ENCODE assay signal across 14 cellular contexts in genomic region chr16:77896357-77896972, GRCh38.
A peak's percentile ranks its signal among the peaks of the same experiment; 100 is the strongest.
DNase-seq lines count a peak whose midpoint lies in the region; ATAC-seq and TF ChIP-seq lines count a peak whose summit lies in the region.
"Had no signal": no experiment of that assay in that cellular context is flagged by ENCODE, and none has a peak within 500 bp of the region (broad histone marks: within the 10 kb centered on the region; RNA-seq: fewer than 3 reads in every experiment).

No MANE protein-coding gene starts in this region.

- H3K79me2 ChIP-seq in parathyroid adenoma, result no peaks in the 10 kb centered on the region

- no peak overlapping the region for H3K27ac ChIP-seq in parathyroid adenoma
- no peak overlapping the region for H3K27ac ChIP-seq in RWPE1
- H3K27ac ChIP-seq: gastrocnemius medialis had no signal

- H3K9me3 Mint-ChIP-seq in WTC11 (no peaks in the 10 kb centered on the region), immature natural killer cell (no peaks in the 10 kb centered on the region)
- H3K9me3 Mint-ChIP-seq: natural killer cell treated with Interleukin-12 subunit alpha and Interleukin-12 subunit beta and Interleukin-15 and Interleukin-18, amount 100 ng/mL, for 72 hours had no signal

- DNase-seq in NAMALWA (ENCODE audit: low spot score) (peak; percentile 4), NCI-H2227 treated with DMSO at 0.1 percent for 48 hours (lab: John Stamatoyannopoulos, UW) (peak; percentile 65), WTC11 (ENCODE audit: low spot score) (no peak), RWPE1 (ENCODE audit: low spot score) (no peak), T-helper 1 cell (no peak), immature natural killer cell (no peak)
- DNase-seq: activated T-cell treated with anti-CD3 and anti-CD28 coated beads, Interleukin-2, amount 50 U/mL, for 1 hour; CD4-positive, CD25-positive, alpha-beta regulatory T cell; gastrocnemius medialis; small intestine had no signal

- peaks cover 16% of the 10 kb centered on the region for H3K4me1 ChIP-seq in parathyroid adenoma
- H3K4me1 ChIP-seq: gastrocnemius medialis had no signal

- H3K36me3 Mint-ChIP-seq in WTC11 (no peaks in the 10 kb centered on the region), immature natural killer cell (no peaks in the 10 kb centered on the region)
- H3K36me3 Mint-ChIP-seq: CD4-positive, CD25-positive, alpha-beta regulatory T cell; natural killer cell treated with Interleukin-12 subunit alpha and Interleukin-12 subunit beta and Interleukin-15 and Interleukin-18, amount 100 ng/mL, for 72 hours had no signal

- H3K4me3 ChIP-seq in parathyroid adenoma (ENCODE audit: low read depth, low read length), result no peak overlapping the region
- H3K4me3 ChIP-seq: gastrocnemius medialis, thoracic aorta had no signal

- H3K9ac ChIP-seq in parathyroid adenoma, result no peak overlapping the region

- H3K4me3 Mint-ChIP-seq in WTC11 (no peak overlapping the region), immature natural killer cell (no peak overlapping the region)
- H3K4me3 Mint-ChIP-seq: CD4-positive, CD25-positive, alpha-beta regulatory T cell; natural killer cell treated with Interleukin-12 subunit alpha and Interleukin-12 subunit beta and Interleukin-15 and Interleukin-18, amount 100 ng/mL, for 72 hours had no signal

- TF ChIP-seq CTCF in WTC11 (IDR thresholded peaks at IDR 0.05) (no peak), parathyroid adenoma (IDR thresholded peaks at IDR 0.05) (no peak), RWPE1 (conservative IDR thresholded peaks at IDR 0.05; ENCODE audit: low read depth) (no peak)

- H3K4me2 ChIP-seq in parathyroid adenoma (ENCODE audit: low read length), result peak overlapping the region; percentile 0

- H3K27ac Mint-ChIP-seq in WTC11 (peak overlapping the region; percentile 6; the same call in 1 of the 2 replicates), immature natural killer cell (no peak overlapping the region)
- H3K27ac Mint-ChIP-seq: CD4-positive, CD25-positive, alpha-beta regulatory T cell; natural killer cell treated with Interleukin-12 subunit alpha and Interleukin-12 subunit beta and Interleukin-15 and Interleukin-18, amount 100 ng/mL, for 72 hours had no signal

- no peaks in the 10 kb centered on the region for H3K27me3 ChIP-seq in parathyroid adenoma (ENCODE audit: control insufficient read depth, insufficient read depth, low read length)
- H3K27me3 ChIP-seq: gastrocnemius medialis had no signal

- no peak overlapping the region for H2AFZ ChIP-seq in parathyroid adenoma

- peak; percentile 44 for ATAC-seq in WTC11
- ATAC-seq: activated CD4-positive, CD25-positive, alpha-beta regulatory T cell treated with anti-CD3 and anti-CD28 coated beads, Interleukin-2, amount 50 U/mL, for 24 hours; gastrocnemius medialis; natural killer cell treated with Interleukin-12 subunit alpha and Interleukin-12 subunit beta and Interleukin-15 and Interleukin-18, amount 100 ng/mL, for 72 hours had no signal

- no peaks in the 10 kb centered on the region for H3K36me3 ChIP-seq in parathyroid adenoma (ENCODE audit: control insufficient read depth, insufficient read depth, low read length)
- H3K36me3 ChIP-seq: gastrocnemius medialis, thoracic aorta had no signal

- CTCF ChIA-PET in WTC11 (lab: Charles Lee), result no interaction called here
- CTCF ChIA-PET in RWPE1 (lab: Yijun Ruan, JAX), result no interaction called here

- peaks cover 30% of the 10 kb centered on the region for H3K4me1 Mint-ChIP-seq in WTC11
- H3K4me1 Mint-ChIP-seq in immature natural killer cell, result no peaks in the 10 kb centered on the region
- H3K4me1 Mint-ChIP-seq: CD4-positive, CD25-positive, alpha-beta regulatory T cell had no signal

- no peaks in the 10 kb centered on the region for H3K9me3 ChIP-seq in parathyroid adenoma (ENCODE audit: control insufficient read depth, low read length)
- H3K9me3 ChIP-seq: gastrocnemius medialis, thoracic aorta had no signal

- POLR2A ChIA-PET in WTC11 (lab: Charles Lee) (no interaction called here), RWPE1 (lab: Yijun Ruan, JAX; ENCODE audit: low non-redundant PET) (no interaction called here)

- H3K27me3 Mint-ChIP-seq in WTC11 (ENCODE audit: low read depth) (no peaks in the 10 kb centered on the region), immature natural killer cell (ENCODE audit: low read depth in 3 of 3) (peaks cover 3 to 9% (median 5%) of the 10 kb centered on the region in 3 donors)
- H3K27me3 Mint-ChIP-seq: CD4-positive, CD25-positive, alpha-beta regulatory T cell had no signal

TF ChIP-seq in WTC11, 78 proteins besides CTCF, POLR2A, EP300 and RAD21 (continues in another document):
- TF ChIP-seq OVOL2 (CRISPR knock-in tag; IDR thresholded peaks at IDR 0.05; ENCODE audit: borderline replicate concordance) (no peak), E2F4 (CRISPR knock-in tag; IDR thresholded peaks at IDR 0.05; ENCODE audit: borderline replicate concordance, low read depth) (no peak), SP1 (CRISPR knock-in tag; conservative IDR thresholded peaks at IDR 0.05) (no peak), USF1 (CRISPR knock-in tag; IDR thresholded peaks at IDR 0.05) (no peak), ERG (CRISPR knock-in tag; IDR thresholded peaks at IDR 0.05) (no peak), TP53 (CRISPR knock-in tag; IDR thresholded peaks at IDR 0.05) (no peak), HMGXB4 (CRISPR knock-in tag; IDR thresholded peaks at IDR 0.05) (no peak), FOXP4 (CRISPR knock-in tag; IDR thresholded peaks at IDR 0.05) (no peak)

Comparison
In these comparisons a context has a peak if more than half of its experiments do, and no peak if none do; other contexts are left out.
1. DNase-seq: peak in NAMALWA (single experiment) and NCI-H2227 treated with DMSO at 0.1 percent for 48 hours (single experiment); none in WTC11 (single experiment), RWPE1 (single experiment), T-helper 1 cell (0 of 5) and immature natural killer cell (0 of 3).